In the genomic region with DNA sequence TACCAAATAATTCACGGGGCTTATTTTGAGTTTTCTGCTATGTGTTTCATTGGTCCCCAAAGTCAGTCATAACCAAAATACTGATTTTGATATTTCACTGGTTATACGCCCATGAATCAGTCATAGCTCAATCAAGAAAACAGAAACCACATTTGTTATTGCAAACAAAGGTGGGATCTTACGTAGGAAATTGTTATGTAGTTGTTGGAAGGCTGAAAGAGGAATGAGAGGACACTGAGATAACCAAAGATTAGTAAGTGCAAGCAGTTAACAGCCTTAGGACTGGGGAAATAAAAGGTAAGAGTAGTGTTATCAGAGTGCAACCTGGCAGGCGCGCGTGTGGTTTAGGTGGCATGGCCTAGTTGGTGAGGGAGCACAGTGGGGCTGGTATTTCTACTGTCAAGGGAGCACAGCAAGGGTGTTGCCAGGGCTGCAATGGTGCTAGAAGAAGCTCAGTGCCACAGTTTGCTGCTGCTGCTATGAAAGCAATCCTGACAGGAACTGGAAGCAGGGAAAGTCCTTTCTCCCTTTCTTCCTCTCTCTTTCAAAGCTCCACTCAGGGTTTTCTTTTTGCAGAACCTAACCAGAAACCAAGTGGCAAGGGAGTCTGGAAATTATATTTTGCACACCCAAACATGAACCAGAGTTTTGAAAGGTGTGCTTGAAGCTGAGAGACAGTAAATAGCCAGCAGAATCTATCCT, we compare ENCODE assay signal across 26 cellular contexts. TPM values are rescaled to one million over a fixed set of nuclear protein-coding genes. Genes with fewer than 3 reads are reported as not detected.
DNase-seq lines count a peak whose midpoint lies in the region; ATAC-seq and TF ChIP-seq lines count a peak whose summit lies in the region.
"Had no signal": no experiment of that assay in that cellular context is flagged by ENCODE, and none has a peak within 500 bp of the region (broad histone marks: within the 10 kb centered on the region; RNA-seq: fewer than 3 reads in every experiment).

No MANE protein-coding gene starts in this region.

- no peak overlapping the region for H3K4me3 ChIP-seq in CD4-positive, alpha-beta memory T cell (ENCODE audit: low read length in 2 of 2)
- no peak overlapping the region for H3K4me3 ChIP-seq in HEK293 (ENCODE audit: low read depth, low read length)
- H3K4me3 ChIP-seq: BLaER1, left lung, prostate gland, transverse colon had no signal

- no peaks in the 10 kb centered on the region for H3K36me3 ChIP-seq in CD4-positive, alpha-beta memory T cell (ENCODE audit: insufficient read depth, low read length)
- H3K36me3 ChIP-seq in HEK293 (ENCODE audit: control insufficient read depth in 2 of 2, insufficient read depth in 1 of 2, low read length in 2 of 2) = no peaks in the 10 kb centered on the region; a peak in 1 of 3 replicates
- H3K36me3 ChIP-seq: brain microvascular endothelial cell, left lung, prostate gland, transverse colon had no signal

- H3K9me3 Mint-ChIP-seq in activated CD8-positive, alpha-beta memory T cell treated with anti-CD3 and anti-CD28 coated beads, Interleukin-2, amount 10 ng/mL, durations not matched to agents 7 days and 5 days (ENCODE audit: low read depth) = no peaks in the 10 kb centered on the region
- H3K9me3 Mint-ChIP-seq in CD4-positive, alpha-beta memory T cell = peaks cover 0 to 4% (median 0%) of the 10 kb centered on the region in 8 donors
- H3K9me3 Mint-ChIP-seq in central memory CD8-positive, alpha-beta T cell = peaks cover 5% of the 10 kb centered on the region

- POLR2A ChIA-PET in CD4-positive, alpha-beta memory T cell (lab: Charles Lee; ENCODE audit: partially characterized antibody) = interaction anchor here (0.9 to 1.2 kb wide), 2 partner anchors 16 to 115 kb away, joined by 3 read pairs; no protein-coding TSS in a partner anchor
- POLR2A ChIA-PET in HEK293 (lab: Yijun Ruan, JAX) = no interaction called here

- ATAC-seq in activated CD8-positive, alpha-beta memory T cell treated with anti-CD3 and anti-CD28 coated beads, Interleukin-2, amount 10 ng/mL, durations not matched to agents 7 days and 5 days = peak; percentile 49
- peak; percentile 54 for ATAC-seq in central memory CD8-positive, alpha-beta T cell (replicated peaks; ENCODE audit: extremely low read depth, poor library complexity, severe bottlenecking)
- ATAC-seq: left lung had no signal

- no peaks in the 10 kb centered on the region for H3K4me1 ChIP-seq in CD4-positive, alpha-beta memory T cell (ENCODE audit: insufficient read depth, low read length)
- no peaks in the 10 kb centered on the region for H3K4me1 ChIP-seq in HEK293 (ENCODE audit: control insufficient read depth, insufficient read depth, low read length)
- H3K4me1 ChIP-seq: BLaER1, Caco-2, left lung, prostate gland, transverse colon had no signal

- no peak overlapping the region for H3K27ac ChIP-seq in CD4-positive, alpha-beta memory T cell (ENCODE audit: low read depth, low read length)
- no peak overlapping the region for H3K27ac ChIP-seq in HEK293 (ENCODE audit: extremely low read depth, low read depth, low read length)
- H3K27ac ChIP-seq: BLaER1, brain microvascular endothelial cell, epithelial cell of prostate, left lung, prostate gland, transverse colon had no signal

- H3K4me1 Mint-ChIP-seq in activated CD8-positive, alpha-beta memory T cell treated with anti-CD3 and anti-CD28 coated beads, Interleukin-2, amount 10 ng/mL, durations not matched to agents 7 days and 5 days = peaks cover 23% of the 10 kb centered on the region
- H3K4me1 Mint-ChIP-seq in CD4-positive, alpha-beta memory T cell = peaks cover 5 to 7% (median 6%) of the 10 kb centered on the region in 4 donors
- peaks cover 15% of the 10 kb centered on the region for H3K4me1 Mint-ChIP-seq in central memory CD8-positive, alpha-beta T cell

- TF ChIP-seq CTCF in HEK293 (tag by site-specific recombination; IDR thresholded peaks at IDR 0.05) = no peak

- peaks cover 12% of the 10 kb centered on the region for H3K36me3 Mint-ChIP-seq in activated CD8-positive, alpha-beta memory T cell treated with anti-CD3 and anti-CD28 coated beads, Interleukin-2, amount 10 ng/mL, durations not matched to agents 7 days and 5 days
- peaks cover 4 to 6% of the 10 kb centered on the region in 2 donors for H3K36me3 Mint-ChIP-seq in CD4-positive, alpha-beta memory T cell
- H3K36me3 Mint-ChIP-seq in central memory CD8-positive, alpha-beta T cell (ENCODE audit: insufficient read depth) = peaks cover 5% of the 10 kb centered on the region

- no peaks in the 10 kb centered on the region for H3K27me3 ChIP-seq in CD4-positive, alpha-beta memory T cell (ENCODE audit: insufficient read depth, low read length)
- H3K27me3 ChIP-seq: BLaER1, brain microvascular endothelial cell, left lung, transverse colon had no signal

- intact Hi-C loops in CD4-positive, alpha-beta memory T cell (cut with micrococcal nuclease) = no loop called here

- CTCF ChIA-PET in activated CD8-positive, alpha-beta memory T cell treated with anti-CD3 and anti-CD28 coated beads, Interleukin-2, amount 10 ng/mL, durations not matched to agents 7 days and 5 days (lab: Charles Lee) = interaction anchor here (1.1 to 1.2 kb wide), 2 partner anchors 51 to 160 kb away, joined by 3 read pairs; no protein-coding TSS in a partner anchor
- CTCF ChIA-PET in CD4-positive, alpha-beta memory T cell (lab: Charles Lee; ENCODE audit: partially characterized antibody) = interaction anchor here (1.0 kb wide), 1 partner anchor 84 kb away, joined by 3 read pairs; no protein-coding TSS in a partner anchor
- CTCF ChIA-PET in HEK293 (lab: Yijun Ruan, JAX) = no interaction called here

- no peaks in the 10 kb centered on the region for H3K9me3 ChIP-seq in CD4-positive, alpha-beta memory T cell (ENCODE audit: control insufficient read depth in 1 of 2, low read length in 2 of 2)
- no peaks in the 10 kb centered on the region for H3K9me3 ChIP-seq in HEK293 (ENCODE audit: control insufficient read depth, insufficient read depth, low read depth, low read length)
- H3K9me3 ChIP-seq: BLaER1, Caco-2, left lung, prostate gland, transverse colon had no signal

- H3K27ac Mint-ChIP-seq in activated CD8-positive, alpha-beta memory T cell treated with anti-CD3 and anti-CD28 coated beads, Interleukin-2, amount 10 ng/mL, durations not matched to agents 7 days and 5 days = peak overlapping the region; percentile 20
- peak overlapping the region in 5 of 7 donors; percentile 4 to 81 (median 43) for H3K27ac Mint-ChIP-seq in CD4-positive, alpha-beta memory T cell
- peak overlapping the region; percentile 37 for H3K27ac Mint-ChIP-seq in central memory CD8-positive, alpha-beta T cell (ENCODE audit: low read depth)

- no peaks in the 10 kb centered on the region for H3K27me3 Mint-ChIP-seq in activated CD8-positive, alpha-beta memory T cell treated with anti-CD3 and anti-CD28 coated beads, Interleukin-2, amount 10 ng/mL, durations not matched to agents 7 days and 5 days
- H3K27me3 Mint-ChIP-seq in CD4-positive, alpha-beta memory T cell = no peaks in the 10 kb centered on the region
- H3K27me3 Mint-ChIP-seq in central memory CD8-positive, alpha-beta T cell = no peaks in the 10 kb centered on the region

- no peak overlapping the region for H3K4me3 Mint-ChIP-seq in activated CD8-positive, alpha-beta memory T cell treated with anti-CD3 and anti-CD28 coated beads, Interleukin-2, amount 10 ng/mL, durations not matched to agents 7 days and 5 days
- no peak overlapping the region for H3K4me3 Mint-ChIP-seq in CD4-positive, alpha-beta memory T cell
- H3K4me3 Mint-ChIP-seq in central memory CD8-positive, alpha-beta T cell = no peak overlapping the region

- DNase-seq in activated CD8-positive, alpha-beta memory T cell treated with anti-CD3 and anti-CD28 coated beads, Interleukin-2, amount 10 ng/mL, durations not matched to agents 7 days and 5 days = no peak
- DNase-seq in activated CD8-positive, alpha-beta memory T cell treated with anti-CD3 and anti-CD28 coated beads, Interleukin-2, amount 50 U/mL, for 4 hours = no peak
- no peak for DNase-seq in CD4-positive, alpha-beta memory T cell
- DNase-seq in central memory CD8-positive, alpha-beta T cell (ENCODE audit: low spot score in 2 of 2) = no peak
- DNase-seq in 8988T (no peak), NCI-H146 treated with DMSO at 0.1 percent for 48 hours (lab: John Stamatoyannopoulos, UW; ENCODE audit: unreplicated experiment) (no peak)
- DNase-seq in central memory CD4-positive, alpha-beta T cell = no peak
- DNase-seq: activated CD4-positive, alpha-beta T cell treated with anti-CD3 and anti-CD28 coated beads for 1 hour; activated effector memory CD4-positive, alpha-beta T cell treated with anti-CD3 and anti-CD28 coated beads, Interleukin-2, amount 50 U/mL, for 16 hours; amniotic stem cell; brain microvascular endothelial cell; Caco-2; GF-D8; glutamatergic neuron; KG1; left lung; MM.1S; NCI-H2081; NCI-H2227 treated with DMSO at 0.1 percent for 48 hours; nucleus accumbens; RPMI8226; transverse colon had no signal

TF ChIP-seq in HEK293, 187 proteins besides CTCF, POLR2A, EP300 and RAD21:
- TF ChIP-seq IKZF3 (tag by site-specific recombination; IDR thresholded peaks at IDR 0.05) = no peak
- peak; percentile 91 for TF ChIP-seq PRDM1 (tag by site-specific recombination; IDR thresholded peaks at IDR 0.05)

RNA-seq across cellular contexts. Expression of a gene that starts 33.7 kb away (rescaled TPM):
- 10 to 100 TPM; 67.4 to 67.9 TPM for total RNA-seq in activated CD8-positive, alpha-beta memory T cell treated with anti-CD3 and anti-CD28 coated beads, Interleukin-2, amount 10 ng/mL, durations not matched to agents 7 days and 5 days
- 10 to 100 TPM; 39.7 to 41.4 TPM for total RNA-seq in CD4-positive, alpha-beta memory T cell
- polyA plus RNA-seq in CD4-positive, alpha-beta memory T cell = 10 to 100 TPM; 19.0 to 24.6 TPM

RNA-seq across cellular contexts. Expression of a gene that starts 50.0 kb away (rescaled TPM):
- total RNA-seq in activated CD8-positive, alpha-beta memory T cell treated with anti-CD3 and anti-CD28 coated beads, Interleukin-2, amount 10 ng/mL, durations not matched to agents 7 days and 5 days = 10 to 100 TPM; 11.2 to 13.2 TPM
- total RNA-seq in CD4-positive, alpha-beta memory T cell = 10 to 100 TPM; 16.1 to 16.8 TPM
- 1 to 10 TPM; 2.1 to 6.5 TPM for polyA plus RNA-seq in CD4-positive, alpha-beta memory T cell

RNA-seq across cellular contexts. Expression of a gene that starts 52.6 kb away (rescaled TPM):
- 10 to 100 TPM; 34.2 to 43.1 TPM for total RNA-seq in activated CD8-positive, alpha-beta memory T cell treated with anti-CD3 and anti-CD28 coated beads, Interleukin-2, amount 10 ng/mL, durations not matched to agents 7 days and 5 days
- total RNA-seq in CD4-positive, alpha-beta memory T cell = 100 to 1,000 TPM; 108 to 119 TPM
- polyA plus RNA-seq in CD4-positive, alpha-beta memory T cell = 10 to 100 TPM; 37.7 to 72.3 TPM
